ENCODE assay signal across 9 cellular contexts in the genomic region with DNA sequence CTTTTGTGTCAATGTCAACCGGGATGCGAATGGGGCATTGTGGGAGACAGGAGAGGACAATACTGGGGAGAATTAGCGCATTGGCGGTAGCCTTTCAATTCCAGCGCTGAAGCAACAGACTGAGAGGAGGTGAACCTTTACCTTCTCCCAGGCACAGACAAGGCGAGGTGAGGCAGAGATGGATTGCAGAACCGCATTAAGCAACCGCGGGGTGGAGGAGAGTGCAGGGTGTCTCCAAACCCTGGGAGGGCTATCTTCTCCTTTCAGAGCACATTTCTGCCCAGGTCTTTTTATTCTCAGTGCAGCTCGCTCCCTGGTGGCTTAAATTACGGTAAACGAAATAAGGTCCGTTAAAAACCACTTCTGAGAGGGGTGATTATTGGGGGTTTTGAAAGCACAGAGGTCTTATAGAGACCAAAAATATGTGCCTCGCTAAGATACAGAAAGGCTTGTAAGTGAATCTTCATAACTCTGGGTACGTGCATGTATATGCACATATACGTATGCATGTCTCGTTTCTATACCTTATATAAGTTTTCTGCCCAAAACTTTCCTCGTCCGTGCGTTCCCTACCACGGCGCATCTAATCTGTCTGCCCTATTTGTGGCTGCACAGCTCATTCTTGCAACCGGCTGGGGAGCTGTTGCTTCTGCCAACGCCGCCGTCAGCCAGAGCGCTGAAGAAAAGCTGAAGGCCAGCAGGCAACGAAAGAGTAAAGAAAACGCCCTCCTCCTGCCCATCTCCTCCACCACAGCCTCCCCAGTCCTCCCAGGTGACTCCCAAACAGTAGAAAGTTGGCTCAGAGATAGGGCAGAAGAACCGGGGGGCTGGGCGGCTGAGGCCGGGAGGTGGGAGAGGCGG. TPM values are rescaled to one million over a fixed set of nuclear protein-coding genes. Genes with fewer than 3 reads are reported as not detected.
DNase-seq lines count a peak whose midpoint lies in the region; ATAC-seq and TF ChIP-seq lines count a peak whose summit lies in the region.
"Had no signal": no experiment of that assay in that cellular context is flagged by ENCODE, and none has a peak within 500 bp of the region (broad histone marks: within the 10 kb centered on the region; RNA-seq: fewer than 3 reads in every experiment).

No MANE protein-coding gene starts in this region.

- H3K36me3 ChIP-seq in brain microvascular endothelial cell (replicated peaks), result no peaks in the 10 kb centered on the region
- H3K36me3 ChIP-seq in liver (ENCODE audit: control insufficient read depth in 4 of 4, insufficient read depth in 3 of 4, low read depth in 1 of 4, low read length in 3 of 4), result no peaks in the 10 kb centered on the region
- H3K36me3 ChIP-seq in uterus, result no peaks in the 10 kb centered on the region
- H3K36me3 ChIP-seq in Caco-2 (ENCODE audit: control insufficient read depth, insufficient read depth, low read length), result no peaks in the 10 kb centered on the region

- no peak for TF ChIP-seq POLR2A in uterus (IDR thresholded peaks at IDR 0.05)

- H3K4me3 ChIP-seq in AG10803 (ENCODE audit: low read length) (no peak overlapping the region), brain microvascular endothelial cell (ENCODE audit: low read depth, low read length) (peak overlapping the region; percentile 49), liver (ENCODE audit: low read depth in 1 of 3, low read length in 3 of 3) (peak overlapping the region in 2 of 3 donors; percentile 13 to 37), uterus (peak overlapping the region; percentile 2 to 24), Caco-2 (ENCODE audit: low read depth, low read length) (no peak overlapping the region)

- no peaks in the 10 kb centered on the region for H3K36me3 Mint-ChIP-seq in Caco-2 (ENCODE audit: insufficient read depth, unreplicated experiment)

- H3K27me3 ChIP-seq in brain microvascular endothelial cell (replicated peaks) (peaks cover 12% of the 10 kb centered on the region), liver (ENCODE audit: control insufficient read depth in 4 of 4, insufficient read depth in 4 of 4, low read length in 3 of 4) (peaks cover 2 to 14% (median 9%) of the 10 kb centered on the region in 4 donors), uterus (peaks cover 0 to 29% of the 10 kb centered on the region in 2 donors), Caco-2 (replicated peaks; ENCODE audit: control insufficient read depth, insufficient read depth, low read length) (no peaks in the 10 kb centered on the region)

- H3K4me1 ChIP-seq in liver (ENCODE audit: control insufficient read depth in 4 of 4, insufficient read depth in 4 of 4, low read length in 3 of 4) (peaks cover 10 to 12% (median 11%) of the 10 kb centered on the region in 4 donors), uterus (peaks cover 0 to 12% of the 10 kb centered on the region in 2 donors), Caco-2 (no peaks in the 10 kb centered on the region)

- no peak for TF ChIP-seq RAD21 in liver (IDR thresholded peaks at IDR 0.05)

- H3K27me3 Mint-ChIP-seq in Caco-2 (ENCODE audit: insufficient read depth, unreplicated experiment), result peaks cover 3% of the 10 kb centered on the region

- intact Hi-C loops in uterus (cut with DNase I; ENCODE audit: low total_unique reads) (no loop called here), Caco-2 (cut with micrococcal nuclease; ENCODE audit: unreplicated experiment) (no loop called here)

- no peak for TF ChIP-seq CTCF in AG10803 (conservative IDR thresholded peaks at IDR 0.05; ENCODE audit: low read length)
- peak; percentile 18 for TF ChIP-seq CTCF in brain microvascular endothelial cell (IDR thresholded peaks at IDR 0.05; ENCODE audit: low read depth, low read length, missing control alignments)
- TF ChIP-seq CTCF in liver (IDR thresholded peaks at IDR 0.05; ENCODE audit: low read depth, low read length, missing input control), result no peak
- TF ChIP-seq CTCF in uterus (IDR thresholded peaks at IDR 0.05), result no peak
- no peak for TF ChIP-seq CTCF in Caco-2 (IDR thresholded peaks at IDR 0.05; ENCODE audit: insufficient read depth in 1 of 2, low read depth in 1 of 2, low read length in 1 of 2, severe bottlenecking in 1 of 2, unreplicated experiment in 1 of 2)

- CTCF ChIA-PET in HEK293T (lab: Yijun Ruan, JAX) (no interaction called here), Caco-2 (lab: Charles Lee) (no interaction called here)

- H3K4me3 Mint-ChIP-seq in Caco-2 (ENCODE audit: unreplicated experiment), result no peak overlapping the region

- no TSS peak for BruUV-seq in Caco-2 (replicated peaks; lab: Mats Ljungman, UMichigan)

- H3K9me3 ChIP-seq in liver (ENCODE audit: control insufficient read depth in 4 of 4, low read length in 3 of 4) (no peaks in the 10 kb centered on the region), uterus (no peaks in the 10 kb centered on the region), Caco-2 (no peaks in the 10 kb centered on the region)

- DNase-seq in AG10803 (ENCODE audit: low read depth), result peak; percentile 5
- peak; percentile 46 for DNase-seq in HEK293T (ENCODE audit: extremely low spot score)
- DNase-seq in brain microvascular endothelial cell, result no peak
- DNase-seq in uterus, result no peak
- DNase-seq in activated CD4-positive, CD25-positive, alpha-beta regulatory T cell treated with anti-CD3 and anti-CD28 coated beads, Interleukin-2, amount 50 U/mL, for 72 hours, result no peak
- no peak for DNase-seq in Caco-2

- in situ Hi-C loops in brain microvascular endothelial cell (cut with HindIII; ENCODE audit: low pct_ligation_motif_present, low sequenced_read_pairs), result no loop called here

- H3K4me1 Mint-ChIP-seq in Caco-2 (ENCODE audit: low read depth, unreplicated experiment), result no peaks in the 10 kb centered on the region

- H3K9me3 Mint-ChIP-seq in Caco-2 (ENCODE audit: unreplicated experiment), result no peaks in the 10 kb centered on the region

- no peak for ATAC-seq in HG02623 (IDR thresholded peaks at IDR 0.05; ENCODE audit: unreplicated experiment)

- WGBS in liver, result 5% methylated on average over 33 of the region's 33 CpGs

- H3K27ac ChIP-seq in brain microvascular endothelial cell, result no peak overlapping the region
- H3K27ac ChIP-seq in liver (ENCODE audit: low read depth in 1 of 2, low read length in 2 of 2), result no peak overlapping the region
- H3K27ac ChIP-seq in uterus, result no peak overlapping the region

- POLR2A ChIA-PET in HEK293T (lab: Yijun Ruan, JAX) (no interaction called here), Caco-2 (lab: Charles Lee) (no interaction called here)

- H3K27ac Mint-ChIP-seq in Caco-2 (ENCODE audit: unreplicated experiment), result no peak overlapping the region

- no peak overlapping the region for H3K9ac ChIP-seq in liver (ENCODE audit: low read depth in 1 of 2, low read length in 2 of 2)

TF ChIP-seq in HEK293T, 16 proteins besides CTCF, POLR2A, EP300 and RAD21:
- TF ChIP-seq BHLHE40 (IDR thresholded peaks at IDR 0.05; ENCODE audit: borderline replicate concordance) (no peak), FOXK2 (IDR thresholded peaks at IDR 0.05) (no peak), FOXM1 (IDR thresholded peaks at IDR 0.05; ENCODE audit: borderline replicate concordance) (no peak), HDGF (IDR thresholded peaks at IDR 0.05; ENCODE audit: borderline replicate concordance) (no peak)
TF ChIP-seq in HEK293T: peak in this region for 0.

TF ChIP-seq in liver, 16 proteins besides CTCF, POLR2A, EP300 and RAD21 (continues in another document):
- TF ChIP-seq, protein P1, sequence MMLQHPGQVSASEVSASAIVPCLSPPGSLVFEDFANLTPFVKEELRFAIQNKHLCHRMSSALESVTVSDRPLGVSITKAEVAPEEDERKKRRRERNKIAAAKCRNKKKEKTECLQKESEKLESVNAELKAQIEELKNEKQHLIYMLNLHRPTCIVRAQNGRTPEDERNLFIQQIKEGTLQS (IDR thresholded peaks at IDR 0.05), result no peak
- TF ChIP-seq GABPA (IDR thresholded peaks at IDR 0.05 in 1 of 2, conservative IDR thresholded peaks at IDR 0.05 in 1 of 2), result no peak
- no peak for TF ChIP-seq FOXA1 (IDR thresholded peaks at IDR 0.05)
- TF ChIP-seq HNF4A (conservative IDR thresholded peaks at IDR 0.05), result no peak
- TF ChIP-seq FOXA2 (IDR thresholded peaks at IDR 0.05), result no peak
- TF ChIP-seq, protein P2, sequence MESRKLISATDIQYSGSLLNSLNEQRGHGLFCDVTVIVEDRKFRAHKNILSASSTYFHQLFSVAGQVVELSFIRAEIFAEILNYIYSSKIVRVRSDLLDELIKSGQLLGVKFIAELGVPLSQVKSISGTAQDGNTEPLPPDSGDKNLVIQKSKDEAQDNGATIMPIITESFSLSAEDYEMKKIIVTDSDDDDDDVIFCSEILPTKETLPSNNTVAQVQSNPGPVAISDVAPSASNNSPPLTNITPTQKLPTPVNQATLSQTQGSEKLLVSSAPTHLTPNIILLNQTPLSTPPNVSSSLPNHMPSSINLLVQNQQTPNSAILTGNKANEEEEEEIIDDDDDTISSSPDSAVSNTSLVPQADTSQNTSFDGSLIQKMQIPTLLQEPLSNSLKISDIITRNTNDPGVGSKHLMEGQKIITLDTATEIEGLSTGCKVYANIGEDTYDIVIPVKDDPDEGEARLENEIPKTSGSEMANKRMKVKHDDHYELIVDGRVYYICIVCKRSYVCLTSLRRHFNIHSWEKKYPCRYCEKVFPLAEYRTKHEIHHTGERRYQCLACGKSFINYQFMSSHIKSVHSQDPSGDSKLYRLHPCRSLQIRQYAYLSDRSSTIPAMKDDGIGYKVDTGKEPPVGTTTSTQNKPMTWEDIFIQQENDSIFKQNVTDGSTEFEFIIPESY (IDR thresholded peaks at IDR 0.05), result no peak
- TF ChIP-seq NR2F2 (IDR thresholded peaks at IDR 0.05), result no peak

RNA-seq across cellular contexts. Expression of a gene that starts 0.9 kb away (rescaled TPM):
- not detected for total RNA-seq in liver
- polyA plus RNA-seq in liver, result not detected
- total RNA-seq in uterus, result under 1 TPM in 1 of 4 donors, not detected in 3; 0.07 TPM
- total RNA-seq in Caco-2 (2022), result not detected in 2 replicates
- total RNA-seq: pulmonary artery endothelial cell had no signal

RNA-seq across cellular contexts. Expression of a gene that starts 37.0 kb away (rescaled TPM):
- total RNA-seq in liver (not detected), uterus (not detected), Caco-2 (2022) (not detected in 2 replicates)
- polyA plus RNA-seq in liver, result not detected
- total RNA-seq: pulmonary artery endothelial cell had no signal

Comparison
In these comparisons a context has a peak if more than half of its experiments do, and no peak if none do; other contexts are left out.
1. DNase-seq: peak in AG10803 (single experiment) and HEK293T (single experiment); none in brain microvascular endothelial cell (single experiment), uterus (0 of 2), activated CD4-positive, CD25-positive, alpha-beta regulatory T cell treated with anti-CD3 and anti-CD28 coated beads, Interleukin-2, amount 50 U/mL, for 72 hours (single experiment) and Caco-2 (0 of 2).
2. H3K4me3 ChIP-seq: peak in brain microvascular endothelial cell (single experiment), liver (2 of 3) and uterus (2 of 2); none in AG10803 (single experiment) and Caco-2 (single experiment).